In genomic region chr21:20026517-20026916, GRCh38 we compare ENCODE assay signal across 1 cellular context.
TF ChIP-seq lines count a peak whose summit lies in the region.

No MANE protein-coding gene starts in this region.

TF ChIP-seq in GM12878, 131 proteins besides CTCF, POLR2A, EP300 and RAD21 (continued from another document):
- TF ChIP-seq HSF1 (IDR thresholded peaks at IDR 0.05; ENCODE audit: low read depth, low read length): no peak
- TF ChIP-seq ATF2 (IDR thresholded peaks at IDR 0.05; ENCODE audit: low read length): no peak
- TF ChIP-seq ETV6 (conservative IDR thresholded peaks at IDR 0.05 in 1 of 2, IDR thresholded peaks at IDR 0.05 in 1 of 2; ENCODE audit: borderline replicate concordance in 1 of 2, low read depth in 1 of 2): no peak
- TF ChIP-seq ZBTB4 (CRISPR knock-in tag; IDR thresholded peaks at IDR 0.05): no peak
- TF ChIP-seq KLF5 (IDR thresholded peaks at IDR 0.05; ENCODE audit: partially characterized antibody): no peak
